26 cellular contexts compared by ENCODE assay signal in the genomic region with DNA sequence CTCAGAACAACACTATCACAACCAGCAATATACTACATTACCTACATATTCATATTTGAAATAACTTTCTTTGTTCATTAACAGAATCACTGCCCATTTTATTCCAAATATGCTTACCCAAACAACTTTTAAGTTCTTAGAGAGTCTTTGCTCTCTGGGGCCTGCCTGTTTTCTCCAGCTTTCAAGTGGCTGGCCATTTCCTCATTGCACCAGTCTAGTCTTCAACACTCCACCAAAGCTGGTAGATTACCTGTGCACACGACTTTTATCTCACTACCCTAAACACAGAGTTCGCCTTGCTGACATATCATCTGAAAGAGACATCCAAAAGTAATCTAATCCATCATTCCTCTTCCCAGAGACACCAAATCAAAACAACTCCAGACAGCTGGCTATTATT.
DNase-seq lines count a peak whose midpoint lies in the region; ATAC-seq and TF ChIP-seq lines count a peak whose summit lies in the region.
"Had no signal": no experiment of that assay in that cellular context is flagged by ENCODE, and none has a peak within 500 bp of the region (broad histone marks: within the 10 kb centered on the region; RNA-seq: fewer than 3 reads in every experiment).

No MANE protein-coding gene starts in this region.

- H3K27me3 Mint-ChIP-seq in activated T-helper 17 cell treated with anti-CD3 and anti-CD28 coated beads, Interleukin-2, amount 50 U/mL, for 72 hours: no peaks in the 10 kb centered on the region
- H3K27me3 Mint-ChIP-seq: CD4-positive, alpha-beta memory T cell had no signal

- H3K9me2 ChIP-seq in MM.1S (replicated peaks; ENCODE audit: insufficient read depth, low read length): no peaks in the 10 kb centered on the region
- H3K9me2 ChIP-seq: SK-N-SH had no signal

- peak overlapping the region; percentile 69 for H3K27ac ChIP-seq in MM.1S (ENCODE audit: low read length)
- H3K27ac ChIP-seq in lower lobe of right lung: no peak overlapping the region
- H3K27ac ChIP-seq in upper lobe of right lung: no peak overlapping the region
- H3K27ac ChIP-seq: A549; BLaER1 treated with 17β-estradiol and CSF1 and Interleukin-3, amounts not matched to agents 10 nM and 100 nM; HL-60; Peyer's patch had no signal

- H2AFZ ChIP-seq in MM.1S (ENCODE audit: low read length): no peak overlapping the region

- H3K4me3 ChIP-seq in MM.1S (ENCODE audit: low read length) (no peak overlapping the region), lower lobe of right lung (no peak overlapping the region), upper lobe of right lung (no peak overlapping the region)
- H3K4me3 ChIP-seq: A549; BLaER1 treated with 17β-estradiol and CSF1 and Interleukin-3, amounts not matched to agents 10 nM and 100 nM; Peyer's patch had no signal

- H3K27me3 ChIP-seq in MM.1S (replicated peaks; ENCODE audit: insufficient read depth, low read length) (no peaks in the 10 kb centered on the region), lower lobe of right lung (ENCODE audit: low read depth) (no peaks in the 10 kb centered on the region), upper lobe of right lung (no peaks in the 10 kb centered on the region)
- H3K27me3 ChIP-seq: BLaER1 treated with 17β-estradiol and CSF1 and Interleukin-3, amounts not matched to agents 10 nM and 100 nM; Peyer's patch had no signal

- H3K4me1 ChIP-seq in MM.1S (ENCODE audit: low read length): peaks cover 46% of the 10 kb centered on the region
- no peaks in the 10 kb centered on the region for H3K4me1 ChIP-seq in lower lobe of right lung
- H3K4me1 ChIP-seq in upper lobe of right lung: peaks cover 5% of the 10 kb centered on the region
- H3K4me1 ChIP-seq: A549; BLaER1 treated with 17β-estradiol and CSF1 and Interleukin-3, amounts not matched to agents 10 nM and 100 nM; Peyer's patch had no signal

- H3K4me3 Mint-ChIP-seq in activated T-helper 17 cell treated with anti-CD3 and anti-CD28 coated beads, Interleukin-2, amount 50 U/mL, for 72 hours: no peak overlapping the region
- H3K4me3 Mint-ChIP-seq: CD4-positive, alpha-beta memory T cell; IgD-negative memory B cell had no signal

- no peak for ATAC-seq in activated T-helper 17 cell treated with anti-CD3 and anti-CD28 coated beads, Interleukin-2, amount 50 U/mL, for 72 hours (replicated peaks)
- ATAC-seq in lower lobe of right lung (peak; percentile 61 to 73), upper lobe of right lung (peak; percentile 77), HG03175 (IDR thresholded peaks at IDR 0.05; ENCODE audit: unreplicated experiment) (no peak)
- ATAC-seq: A549, HCT116 had no signal

- H3K27ac Mint-ChIP-seq in activated T-helper 17 cell treated with anti-CD3 and anti-CD28 coated beads, Interleukin-2, amount 50 U/mL, for 72 hours: peak overlapping the region; percentile 10
- H3K27ac Mint-ChIP-seq: CD4-positive, alpha-beta memory T cell; IgD-negative memory B cell had no signal

- H3K36me3 ChIP-seq in MM.1S (replicated peaks; ENCODE audit: insufficient read depth, low read length) (no peaks in the 10 kb centered on the region), lower lobe of right lung (no peaks in the 10 kb centered on the region), upper lobe of right lung (no peaks in the 10 kb centered on the region)
- H3K36me3 ChIP-seq: BLaER1 treated with 17β-estradiol and CSF1 and Interleukin-3, amounts not matched to agents 10 nM and 100 nM had no signal

- no peaks in the 10 kb centered on the region for H4K20me1 ChIP-seq in MM.1S (ENCODE audit: insufficient read depth, low read length)
- H4K20me1 ChIP-seq: BLaER1 treated with 17β-estradiol and CSF1 and Interleukin-3, amounts not matched to agents 10 nM and 100 nM had no signal

- peak overlapping the region; percentile 13; the same call in 1 of the 2 replicates for H3K9ac ChIP-seq in MM.1S (ENCODE audit: low read length)
- H3K9ac ChIP-seq: BLaER1 treated with 17β-estradiol and CSF1 and Interleukin-3, amounts not matched to agents 10 nM and 100 nM; SK-N-SH had no signal

- peak overlapping the region; percentile 64; the same call in 1 of the 2 replicates for H3K4me2 ChIP-seq in MM.1S (ENCODE audit: low read depth, low read length)
- H3K4me2 ChIP-seq: A549; BLaER1 treated with 17β-estradiol and CSF1 and Interleukin-3, amounts not matched to agents 10 nM and 100 nM; SK-N-SH had no signal

- H3K79me2 ChIP-seq in MM.1S (ENCODE audit: low read length): no peaks in the 10 kb centered on the region

- TF ChIP-seq CTCF in MM.1S (IDR thresholded peaks at IDR 0.05; ENCODE audit: low read length) (no peak), lower lobe of right lung (IDR thresholded peaks at IDR 0.05) (no peak), upper lobe of right lung (IDR thresholded peaks at IDR 0.05) (no peak)

- H3K9me3 ChIP-seq in MM.1S (replicated peaks; ENCODE audit: insufficient read depth, low read length) (no peaks in the 10 kb centered on the region), lower lobe of right lung (no peaks in the 10 kb centered on the region), upper lobe of right lung (no peaks in the 10 kb centered on the region)
- H3K9me3 ChIP-seq: A549; BLaER1 treated with 17β-estradiol and CSF1 and Interleukin-3, amounts not matched to agents 10 nM and 100 nM; Peyer's patch; SK-N-SH had no signal

- no peaks in the 10 kb centered on the region for H3K9me3 Mint-ChIP-seq in activated T-helper 17 cell treated with anti-CD3 and anti-CD28 coated beads, Interleukin-2, amount 50 U/mL, for 72 hours
- H3K9me3 Mint-ChIP-seq: CD4-positive, alpha-beta memory T cell had no signal

- intact Hi-C loops in lower lobe of right lung (cut with DNase I) (no loop called here), upper lobe of right lung (cut with DNase I) (no loop called here)

- DNase-seq in MM.1S (peak; percentile 21), lower lobe of right lung (no peak), upper lobe of right lung (no peak), NCI-H345 (lab: John Stamatoyannopoulos, UW) (no peak), NOMO-1 treated with DMSO at 0.1 percent for 48 hours (lab: John Stamatoyannopoulos, UW; ENCODE audit: unreplicated experiment) (no peak)
- DNase-seq: AML-193; CD4-positive, alpha-beta memory T cell; COR-L47; NCI-H1092 treated with DMSO at 0.1 percent for 48 hours; NCI-H1436 treated with DMSO at 0.1 percent for 48 hours; NCI-H187 treated with DMSO at 0.1 percent for 48 hours; NCI-H446; NCI-H526; NCI-H82; OCI-M1; Peyer's patch; SIG-M5; SK-N-SH; SW 1271 had no signal

- H3K36me3 Mint-ChIP-seq in activated T-helper 17 cell treated with anti-CD3 and anti-CD28 coated beads, Interleukin-2, amount 50 U/mL, for 72 hours (ENCODE audit: low read depth): no peaks in the 10 kb centered on the region
- H3K36me3 Mint-ChIP-seq: CD4-positive, alpha-beta memory T cell; IgD-negative memory B cell had no signal

- H3K4me1 Mint-ChIP-seq in activated T-helper 17 cell treated with anti-CD3 and anti-CD28 coated beads, Interleukin-2, amount 50 U/mL, for 72 hours: peaks cover 5% of the 10 kb centered on the region
- H3K4me1 Mint-ChIP-seq: CD4-positive, alpha-beta memory T cell had no signal

- H3F3A ChIP-seq in MM.1S (ENCODE audit: insufficient read depth, low read length): peaks cover 29% of the 10 kb centered on the region

Comparison
In these comparisons a context has a peak if more than half of its experiments do, and no peak if none do; other contexts are left out.
1. ATAC-seq: peak in lower lobe of right lung (2 of 2) and upper lobe of right lung (single experiment); none in activated T-helper 17 cell treated with anti-CD3 and anti-CD28 coated beads, Interleukin-2, amount 50 U/mL, for 72 hours (single experiment) and HG03175 (single experiment).